Comparison of ENCODE assay signal across 1 cellular context in the genomic region with DNA sequence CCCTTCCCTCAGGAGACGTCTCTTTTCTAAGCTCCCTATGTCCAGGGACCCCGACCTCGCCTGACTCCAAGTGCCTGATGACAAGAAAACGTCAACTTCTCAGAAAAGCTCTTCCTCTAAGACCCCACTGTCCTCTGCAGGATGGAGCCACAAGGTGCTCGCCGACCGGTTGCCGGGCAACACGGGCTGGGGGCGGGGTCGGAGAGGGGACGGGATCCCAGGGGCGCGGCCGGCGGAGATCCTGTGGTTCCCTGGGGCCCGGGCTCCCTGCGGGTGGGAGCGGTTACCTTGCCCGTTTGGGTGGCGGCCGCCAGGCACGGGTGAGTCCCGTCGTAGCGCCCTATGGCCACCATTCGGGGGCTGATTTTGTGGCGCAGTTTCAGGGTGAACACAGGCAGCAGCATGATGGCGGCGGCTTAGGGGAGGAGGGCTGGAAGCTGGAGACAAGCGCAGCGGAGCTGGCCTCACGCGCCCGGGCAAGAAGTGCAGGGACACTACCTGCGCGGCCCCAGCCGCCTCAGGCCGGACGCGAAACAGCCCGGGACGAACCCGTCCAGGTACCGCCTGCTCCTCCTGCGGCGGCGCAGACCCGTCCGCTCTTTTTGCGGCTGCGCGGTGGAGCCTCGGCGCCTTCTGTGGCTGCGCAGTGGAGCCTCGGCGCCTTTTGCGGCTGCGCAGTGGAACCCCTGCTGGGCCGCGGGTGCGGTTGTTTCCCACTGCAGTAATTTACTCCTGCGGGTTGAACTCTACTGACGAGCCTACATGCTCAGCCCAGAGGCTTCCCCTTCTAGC.
TF ChIP-seq lines count a peak whose summit lies in the region.

A gene with protein sequence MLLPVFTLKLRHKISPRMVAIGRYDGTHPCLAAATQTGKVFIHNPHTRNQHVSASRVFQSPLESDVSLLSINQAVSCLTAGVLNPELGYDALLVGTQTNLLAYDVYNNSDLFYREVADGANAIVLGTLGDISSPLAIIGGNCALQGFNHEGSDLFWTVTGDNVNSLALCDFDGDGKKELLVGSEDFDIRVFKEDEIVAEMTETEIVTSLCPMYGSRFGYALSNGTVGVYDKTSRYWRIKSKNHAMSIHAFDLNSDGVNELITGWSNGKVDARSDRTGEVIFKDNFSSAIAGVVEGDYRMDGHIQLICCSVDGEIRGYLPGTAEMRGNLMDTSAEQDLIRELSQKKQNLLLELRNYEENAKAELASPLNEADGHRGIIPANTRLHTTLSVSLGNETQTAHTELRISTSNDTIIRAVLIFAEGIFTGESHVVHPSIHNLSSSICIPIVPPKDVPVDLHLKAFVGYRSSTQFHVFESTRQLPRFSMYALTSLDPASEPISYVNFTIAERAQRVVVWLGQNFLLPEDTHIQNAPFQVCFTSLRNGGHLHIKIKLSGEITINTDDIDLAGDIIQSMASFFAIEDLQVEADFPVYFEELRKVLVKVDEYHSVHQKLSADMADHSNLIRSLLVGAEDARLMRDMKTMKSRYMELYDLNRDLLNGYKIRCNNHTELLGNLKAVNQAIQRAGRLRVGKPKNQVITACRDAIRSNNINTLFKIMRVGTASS (minus strand): TSS at position 566 of the 792 bp plus-strand sequence. CDS start 162 bp downstream, at position 404.

TF ChIP-seq in GM12878, 131 proteins besides CTCF, POLR2A, EP300 and RAD21 (continued from another document):
- TF ChIP-seq ZNF592 (IDR thresholded peaks at IDR 0.05) (no peak), ZZZ3 (IDR thresholded peaks at IDR 0.05; ENCODE audit: control insufficient read depth, insufficient read length, low read depth) (no peak), ZNF217 (IDR thresholded peaks at IDR 0.05) (no peak), RELB (IDR thresholded peaks at IDR 0.05; ENCODE audit: low read depth) (0 out of 2 replicates have a peak, but pooled peaks have one; percentile 23), ZNF207 (IDR thresholded peaks at IDR 0.05; ENCODE audit: borderline replicate concordance) (peak; percentile 75; the same call in 1 of the 2 replicates), SP1 (IDR thresholded peaks at IDR 0.05; ENCODE audit: low read depth, low read length) (no peak), WRNIP1 (IDR thresholded peaks at IDR 0.05; ENCODE audit: borderline replicate concordance, low read depth, low read length) (no peak), YY1 (IDR thresholded peaks at IDR 0.05; ENCODE audit: low read depth, low read length) (peak; percentile 90), CHD1 (IDR thresholded peaks at IDR 0.05; ENCODE audit: low read depth, low read length) (no peak), RB1 (IDR thresholded peaks at IDR 0.05; ENCODE audit: borderline replicate concordance) (peak; percentile 80; the same call in 1 of the 2 replicates), DPF2 (IDR thresholded peaks at IDR 0.05) (peak; percentile 82), FOXM1 (IDR thresholded peaks at IDR 0.05; ENCODE audit: low read depth, low read length) (no peak), EED (IDR thresholded peaks at IDR 0.05; ENCODE audit: low read depth) (no peak), TBL1XR1 (IDR thresholded peaks at IDR 0.05; ENCODE audit: low read depth, low read length) (no peak), E2F8 (IDR thresholded peaks at IDR 0.05; ENCODE audit: low read depth, partially characterized antibody) (no peak), CEBPB (IDR thresholded peaks at IDR 0.05; ENCODE audit: borderline replicate concordance in 1 of 2, low read depth in 2 of 2, low read length in 2 of 2) (no peak), PBX3 (IDR thresholded peaks at IDR 0.05; ENCODE audit: insufficient replicate concordance, low read depth, low read length) (no peak)
- TF ChIP-seq, protein P1, sequence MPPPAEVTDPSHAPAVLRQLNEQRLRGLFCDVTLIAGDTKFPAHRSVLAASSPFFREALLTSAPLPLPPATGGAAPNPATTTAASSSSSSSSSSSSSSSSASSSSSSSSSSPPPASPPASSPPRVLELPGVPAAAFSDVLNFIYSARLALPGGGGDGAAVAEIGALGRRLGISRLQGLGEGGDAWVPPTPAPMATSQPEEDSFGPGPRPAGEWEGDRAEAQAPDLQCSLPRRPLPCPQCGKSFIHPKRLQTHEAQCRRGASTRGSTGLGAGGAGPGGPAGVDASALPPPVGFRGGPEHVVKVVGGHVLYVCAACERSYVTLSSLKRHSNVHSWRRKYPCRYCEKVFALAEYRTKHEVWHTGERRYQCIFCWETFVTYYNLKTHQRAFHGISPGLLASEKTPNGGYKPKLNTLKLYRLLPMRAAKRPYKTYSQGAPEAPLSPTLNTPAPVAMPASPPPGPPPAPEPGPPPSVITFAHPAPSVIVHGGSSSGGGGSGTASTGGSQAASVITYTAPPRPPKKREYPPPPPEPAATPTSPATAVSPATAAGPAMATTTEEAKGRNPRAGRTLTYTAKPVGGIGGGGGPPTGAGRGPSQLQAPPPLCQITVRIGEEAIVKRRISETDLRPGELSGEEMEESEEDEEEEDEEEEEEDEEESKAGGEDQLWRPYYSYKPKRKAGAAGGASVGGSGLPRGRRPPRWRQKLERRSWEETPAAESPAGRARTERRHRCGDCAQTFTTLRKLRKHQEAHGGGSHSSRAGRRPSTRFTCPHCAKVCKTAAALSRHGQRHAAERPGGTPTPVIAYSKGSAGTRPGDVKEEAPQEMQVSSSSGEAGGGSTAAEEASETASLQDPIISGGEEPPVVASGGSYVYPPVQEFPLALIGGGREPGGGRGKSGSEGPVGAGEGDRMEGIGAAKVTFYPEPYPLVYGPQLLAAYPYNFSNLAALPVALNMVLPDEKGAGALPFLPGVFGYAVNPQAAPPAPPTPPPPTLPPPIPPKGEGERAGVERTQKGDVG (CRISPR knock-in tag; IDR thresholded peaks at IDR 0.05), result no peak
- TF ChIP-seq, protein P2, sequence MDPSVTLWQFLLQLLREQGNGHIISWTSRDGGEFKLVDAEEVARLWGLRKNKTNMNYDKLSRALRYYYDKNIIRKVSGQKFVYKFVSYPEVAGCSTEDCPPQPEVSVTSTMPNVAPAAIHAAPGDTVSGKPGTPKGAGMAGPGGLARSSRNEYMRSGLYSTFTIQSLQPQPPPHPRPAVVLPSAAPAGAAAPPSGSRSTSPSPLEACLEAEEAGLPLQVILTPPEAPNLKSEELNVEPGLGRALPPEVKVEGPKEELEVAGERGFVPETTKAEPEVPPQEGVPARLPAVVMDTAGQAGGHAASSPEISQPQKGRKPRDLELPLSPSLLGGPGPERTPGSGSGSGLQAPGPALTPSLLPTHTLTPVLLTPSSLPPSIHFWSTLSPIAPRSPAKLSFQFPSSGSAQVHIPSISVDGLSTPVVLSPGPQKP (IDR thresholded peaks at IDR 0.05; ENCODE audit: low read depth, low read length), result no peak
